Comparison of ENCODE assay signal across 26 cellular contexts in genomic region chr11:19947521-19948114, GRCh38.
"Had no signal": no experiment of that assay in that cellular context is flagged by ENCODE, and none has a peak within 500 bp of the region (broad histone marks: within the 10 kb centered on the region; RNA-seq: fewer than 3 reads in every experiment).

No MANE protein-coding gene starts in this region.

- H3K9me3 Mint-ChIP-seq: activated T-helper 1 cell treated with anti-CD3 and anti-CD28 coated beads, Interleukin-12 subunit alpha, Interleukin-12 subunit beta, Interleukin-2, Interleukin-4 antibody, amounts not matched to agents 30 ng/mL and 10 ng/mL and 1 ng/mL, durations not matched to agents 14 hours and 24 hours and 36 hours; T-cell had no signal

- H3K4me3 Mint-ChIP-seq: activated CD4-positive, alpha-beta T cell treated with anti-CD3 and anti-CD28 coated beads for 36 hours; activated CD8-positive, alpha-beta memory T cell treated with anti-CD3 and anti-CD28 coated beads, Interleukin-2, amount 10 ng/mL, durations not matched to agents 7 days and 5 days; activated CD8-positive, alpha-beta T cell treated with anti-CD3 and anti-CD28 coated beads, Interleukin-2, amount 10 ng/mL, durations not matched to agents 7 days and 5 days; activated T-helper 1 cell treated with anti-CD3 and anti-CD28 coated beads, Interleukin-12 subunit alpha, Interleukin-12 subunit beta, Interleukin-2, Interleukin-4 antibody, amounts not matched to agents 30 ng/mL and 10 ng/mL and 1 ng/mL, durations not matched to agents 14 hours and 24 hours and 36 hours; T-cell had no signal

- H3K27me3 ChIP-seq: cardiac muscle cell, dorsolateral prefrontal cortex, heart right ventricle, tibial nerve had no signal

- H3K36me3 Mint-ChIP-seq: activated CD8-positive, alpha-beta memory T cell treated with anti-CD3 and anti-CD28 coated beads, Interleukin-2, amount 10 ng/mL, durations not matched to agents 7 days and 5 days; T-cell had no signal

- H3K9me3 ChIP-seq: heart right ventricle, lower lobe of right lung, psoas muscle, tibial nerve had no signal

- H3K4me1 ChIP-seq: parathyroid adenoma, psoas muscle had no signal

- ATAC-seq: activated CD4-positive, alpha-beta T cell treated with anti-CD3 and anti-CD28 coated beads for 36 hours; activated CD8-positive, alpha-beta memory T cell treated with anti-CD3 and anti-CD28 coated beads, Interleukin-2, amount 10 ng/mL, durations not matched to agents 7 days and 5 days; activated CD8-positive, alpha-beta T cell treated with anti-CD3 and anti-CD28 coated beads, Interleukin-2, amount 10 ng/mL, durations not matched to agents 7 days and 5 days; heart right ventricle; left lobe of liver; lower lobe of right lung; psoas muscle; right cardiac atrium; T-cell had no signal

- DNase-seq: activated CD4-positive, alpha-beta T cell treated with anti-CD3 and anti-CD28 coated beads for 36 hours; activated CD4-positive, CD25-positive, alpha-beta regulatory T cell; activated CD8-positive, alpha-beta memory T cell treated with anti-CD3 and anti-CD28 coated beads, Interleukin-2, amount 10 ng/mL, durations not matched to agents 7 days and 5 days; activated CD8-positive, alpha-beta T cell treated with anti-CD3 and anti-CD28 coated beads, Interleukin-2, amount 10 ng/mL, durations not matched to agents 7 days and 5 days; activated gamma-delta T cell; activated naive CD4-positive, alpha-beta T cell treated with anti-CD3 and anti-CD28 coated beads, Interleukin-2, amount 50 U/mL, for 16 hours; amniotic stem cell; cerebellar nuclear complex; dorsolateral prefrontal cortex; effector memory CD4-positive, alpha-beta T cell; foreskin melanocyte; heart right ventricle; kidney glomerular epithelial cell; lower lobe of right lung; mesendoderm; psoas muscle; right cardiac atrium; stimulated activated CD4-positive, alpha-beta T cell treated with anti-CD3 and anti-CD28 coated beads, Interleukin-2, amount 100 ng/mL, for 48 hours; stimulated activated naive CD4-positive, alpha-beta T cell treated with Interleukin-2 at 50 U/mL for 16 hours; T-cell had no signal

- H3K27ac ChIP-seq: cardiac muscle cell, coronary artery, dorsolateral prefrontal cortex, heart right ventricle, lower lobe of right lung, parathyroid adenoma, psoas muscle, tibial nerve had no signal

- H3K27ac Mint-ChIP-seq: activated CD4-positive, alpha-beta T cell treated with anti-CD3 and anti-CD28 coated beads for 36 hours; activated CD8-positive, alpha-beta memory T cell treated with anti-CD3 and anti-CD28 coated beads, Interleukin-2, amount 10 ng/mL, durations not matched to agents 7 days and 5 days; activated CD8-positive, alpha-beta T cell treated with anti-CD3 and anti-CD28 coated beads, Interleukin-2, amount 10 ng/mL, durations not matched to agents 7 days and 5 days; activated T-helper 1 cell treated with anti-CD3 and anti-CD28 coated beads, Interleukin-12 subunit alpha, Interleukin-12 subunit beta, Interleukin-2, Interleukin-4 antibody, amounts not matched to agents 30 ng/mL and 10 ng/mL and 1 ng/mL, durations not matched to agents 14 hours and 24 hours and 36 hours; T-cell had no signal

- H2AFZ ChIP-seq: parathyroid adenoma had no signal

- H3K9ac ChIP-seq: parathyroid adenoma had no signal

- H3K79me2 ChIP-seq: parathyroid adenoma had no signal

- H3K4me3 ChIP-seq: cardiac muscle cell, coronary artery, dorsolateral prefrontal cortex, heart right ventricle, lower lobe of right lung, psoas muscle, tibial nerve had no signal

- H3K36me3 ChIP-seq: cardiac muscle cell had no signal
